1 cellular context compared by ENCODE assay signal in genomic region chr14:105317546-105317945, GRCh38.
TF ChIP-seq lines count a peak whose summit lies in the region.

No MANE protein-coding gene starts in this region.

TF ChIP-seq in H1, 55 proteins besides CTCF, POLR2A, EP300 and RAD21:
- no peak for TF ChIP-seq E2F6 (IDR thresholded peaks at IDR 0.05)
- no peak for TF ChIP-seq CREB1 (IDR thresholded peaks at IDR 0.05)
- TF ChIP-seq TBP (IDR thresholded peaks at IDR 0.05; ENCODE audit: low read depth, low read length), result no peak
- TF ChIP-seq EZH2 (IDR thresholded peaks at IDR 0.05; ENCODE audit: low read depth, low read length, severe bottlenecking), result no peak
- no peak for TF ChIP-seq POU5F1 (IDR thresholded peaks at IDR 0.05; ENCODE audit: low read depth, low read length)
- TF ChIP-seq TAF1 (IDR thresholded peaks at IDR 0.05; ENCODE audit: low read depth, low read length), result no peak
- TF ChIP-seq FOSL1 (IDR thresholded peaks at IDR 0.05; ENCODE audit: insufficient read depth, low read depth, low read length), result no peak
- no peak for TF ChIP-seq JUND (IDR thresholded peaks at IDR 0.05; ENCODE audit: low read length)
- no peak for TF ChIP-seq HDAC2 (IDR thresholded peaks at IDR 0.05; ENCODE audit: borderline replicate concordance in 1 of 2, low read depth in 2 of 2, low read length in 2 of 2)
- TF ChIP-seq RBBP5 (IDR thresholded peaks at IDR 0.05; ENCODE audit: borderline replicate concordance, low read depth, low read length), result no peak
- no peak for TF ChIP-seq BCL11A (IDR thresholded peaks at IDR 0.05; ENCODE audit: low read depth in 2 of 2, low read length in 2 of 2)
- no peak for TF ChIP-seq KDM1A (IDR thresholded peaks at IDR 0.05; ENCODE audit: borderline replicate concordance, low read length)
- TF ChIP-seq POLR2AphosphoS5 (IDR thresholded peaks at IDR 0.05; ENCODE audit: low read depth, low read length), result no peak
- no peak for TF ChIP-seq RFX5 (IDR thresholded peaks at IDR 0.05; ENCODE audit: borderline replicate concordance, low read depth, low read length)
